ENCODE assay signal across 16 cellular contexts in genomic region chr3:11470031-11470853, GRCh38.
DNase-seq lines count a peak whose midpoint lies in the region; ATAC-seq and TF ChIP-seq lines count a peak whose summit lies in the region.
"Had no signal": no experiment of that assay in that cellular context is flagged by ENCODE, and none has a peak within 500 bp of the region (broad histone marks: within the 10 kb centered on the region; RNA-seq: fewer than 3 reads in every experiment).

No MANE protein-coding gene starts in this region.

- peaks cover 1% of the 10 kb centered on the region for H3K4me1 Mint-ChIP-seq in progenitor cell of endocrine pancreas (ENCODE audit: low read depth)
- H3K4me1 Mint-ChIP-seq: IgD-negative memory B cell had no signal

- H3K9me3 Mint-ChIP-seq in progenitor cell of endocrine pancreas (ENCODE audit: low read depth), result no peaks in the 10 kb centered on the region
- H3K9me3 Mint-ChIP-seq: CD8-positive, alpha-beta T cell; IgD-negative memory B cell had no signal

- POLR2A ChIA-PET in HEK293 (lab: Yijun Ruan, JAX), result no interaction called here
- POLR2A ChIA-PET in Panc1 (lab: Charles Lee), result no interaction called here

- no peak overlapping the region for H3K4me3 Mint-ChIP-seq in progenitor cell of endocrine pancreas (ENCODE audit: low read depth)
- H3K4me3 Mint-ChIP-seq: CD8-positive, alpha-beta T cell; IgD-negative memory B cell had no signal

- H3K4me1 ChIP-seq in HEK293 (ENCODE audit: control insufficient read depth, insufficient read depth, low read length) (peaks cover 3% of the 10 kb centered on the region; the same call in 1 of the 2 replicates), Panc1 (ENCODE audit: control insufficient read depth, insufficient read depth, low read length) (no peaks in the 10 kb centered on the region)
- H3K4me1 ChIP-seq: A549 had no signal

- H3K9me3 ChIP-seq in HEK293 (ENCODE audit: control insufficient read depth, insufficient read depth, low read depth, low read length) (no peaks in the 10 kb centered on the region), Panc1 (ENCODE audit: control insufficient read depth, insufficient read depth, low read depth, low read length) (no peaks in the 10 kb centered on the region)
- H3K9me3 ChIP-seq: A549, BE2C had no signal

- CTCF ChIA-PET in HEK293 (lab: Yijun Ruan, JAX) (no interaction called here), Panc1 (lab: Charles Lee) (interaction anchor here (0.6 to 0.7 kb wide), 2 partner anchors 32 to 435 kb away, joined by 4 to 8 read pairs; no protein-coding TSS in a partner anchor)

- H3K27me3 Mint-ChIP-seq in progenitor cell of endocrine pancreas, result no peaks in the 10 kb centered on the region
- H3K27me3 Mint-ChIP-seq: IgD-negative memory B cell had no signal

- no peaks in the 10 kb centered on the region for H3K36me3 Mint-ChIP-seq in progenitor cell of endocrine pancreas (ENCODE audit: insufficient read depth)

- H3K27ac ChIP-seq in HEK293 (ENCODE audit: extremely low read depth, low read depth, low read length) (no peak overlapping the region), Panc1 (ENCODE audit: low read length) (no peak overlapping the region)
- H3K27ac ChIP-seq: A549, C4-2B had no signal

- peak; percentile 45; the same call in 1 of the 2 replicates for ATAC-seq in Panc1
- ATAC-seq in esophagus mucosa, result peak; percentile 48
- ATAC-seq in left cardiac atrium, result no peak
- ATAC-seq: A549; CD8-positive, alpha-beta T cell; HCT116 had no signal

- BruUV-seq in Panc1 (replicated peaks; lab: Mats Ljungman, UMichigan), result no TSS peak

- intact Hi-C loops in Panc1 (cut with micrococcal nuclease; ENCODE audit: unreplicated experiment), result no loop called here
- intact Hi-C loops in left cardiac atrium (cut with DNase I), result no loop called here

- DNase-seq in Panc1 (ENCODE audit: low read depth, low spot score) (no peak), progenitor cell of endocrine pancreas (ENCODE audit: low spot score, unreplicated experiment) (no peak), left cardiac atrium (no peak), Kasumi-1 (lab: John Stamatoyannopoulos, UW) (no peak)
- no peak for DNase-seq in stimulated activated CD4-positive, alpha-beta T cell treated with anti-CD3 and anti-CD28 coated beads, Interleukin-12 subunit alpha, Interleukin-12 subunit beta, amount 100 ng/mL, for 4 hours
- DNase-seq: BE2C; CD8-positive, alpha-beta T cell; COR-L47; DND-41; GDM1 had no signal

- H3K36me3 ChIP-seq in HEK293 (ENCODE audit: control insufficient read depth in 2 of 2, insufficient read depth in 1 of 2, low read length in 2 of 2) (peaks cover 0 to 3% of the 10 kb centered on the region in 2 experiments; a peak in 2 of 3 replicates), Panc1 (ENCODE audit: control insufficient read depth, insufficient read depth, low read length) (no peaks in the 10 kb centered on the region)
- H3K36me3 ChIP-seq: BE2C had no signal

- peak overlapping the region; percentile 67 for H3K27ac Mint-ChIP-seq in progenitor cell of endocrine pancreas
- H3K27ac Mint-ChIP-seq: CD8-positive, alpha-beta T cell; IgD-negative memory B cell had no signal

- H3K27me3 ChIP-seq in Panc1 (ENCODE audit: control insufficient read depth, insufficient read depth, low read length), result no peaks in the 10 kb centered on the region
- H3K27me3 ChIP-seq: BE2C had no signal

- no peak for TF ChIP-seq CTCF in HEK293 (tag by site-specific recombination; IDR thresholded peaks at IDR 0.05)
- no peak for TF ChIP-seq CTCF in Panc1 (IDR thresholded peaks at IDR 0.05)
- TF ChIP-seq CTCF in progenitor cell of endocrine pancreas (IDR thresholded peaks at IDR 0.05; ENCODE audit: unreplicated experiment), result no peak

- H3K4me3 ChIP-seq in HEK293 (ENCODE audit: low read depth, low read length), result no peak overlapping the region
- H3K4me3 ChIP-seq in Panc1 (ENCODE audit: low read depth in 2 of 2, low read length in 2 of 2), result no peak overlapping the region
- H3K4me3 ChIP-seq: A549 had no signal

- in situ Hi-C loops in Panc1 (cut with HindIII; ENCODE audit: low pct_unique_long_range_greater_than_20kb, low sequenced_read_pairs), result no loop called here

TF ChIP-seq in HEK293, 187 proteins besides CTCF, POLR2A, EP300 and RAD21:
- TF ChIP-seq KLF17 (tag by site-specific recombination; IDR thresholded peaks at IDR 0.05) (peak; percentile 21; the same call in 1 of the 2 replicates), ZNF24 (tag by site-specific recombination; IDR thresholded peaks at IDR 0.05) (peak; percentile 39; the same call in 1 of the 2 replicates), PRDM10 (tag by site-specific recombination; IDR thresholded peaks at IDR 0.05) (0 out of 2 replicates have a peak, but pooled peaks have one; percentile 40), TRIM28 (IDR thresholded peaks at IDR 0.05; ENCODE audit: borderline replicate concordance, low read length) (no peak), ZNF362 (tag by site-specific recombination; IDR thresholded peaks at IDR 0.05) (peak; percentile 70), ZNF600 (tag by site-specific recombination; IDR thresholded peaks at IDR 0.05) (peak; percentile 53; the same call in 1 of the 2 replicates), ZNF366 (tag by site-specific recombination; conservative IDR thresholded peaks at IDR 0.05) (peak; percentile 48; the same call in 1 of the 2 replicates), ZNF114 (tag by site-specific recombination; IDR thresholded peaks at IDR 0.05) (no peak), ZNF335 (tag by site-specific recombination; conservative IDR thresholded peaks at IDR 0.05) (no peak)

Comparison
In these comparisons a context has a peak if more than half of its experiments do, and no peak if none do; other contexts are left out.
1. ATAC-seq: peak in Panc1 (single experiment) and esophagus mucosa (single experiment); none in left cardiac atrium (0 of 2).